ENCODE assay signal across 8 cellular contexts in genomic region chr3:57557088-57557537, GRCh38. TPM values are rescaled to one million over a fixed set of nuclear protein-coding genes. Genes with fewer than 3 reads are reported as not detected.
DNase-seq lines count a peak whose midpoint lies in the region.

No MANE protein-coding gene starts in this region.

- intact Hi-C loops in CD4-positive, alpha-beta memory T cell (cut with micrococcal nuclease): loop anchor here (2.0 kb wide), 2 partner anchors 136 to 200 kb away; partner anchors contain the start of genes DENND6A and SLMAP

- H3K4me1 ChIP-seq in CD4-positive, alpha-beta memory T cell (ENCODE audit: insufficient read depth, low read length): peaks cover 51% of the 10 kb centered on the region
- peaks cover 36% of the 10 kb centered on the region for H3K4me1 ChIP-seq in GM23248 (ENCODE audit: insufficient read depth)
- H3K4me1 ChIP-seq in iPS-18a (ENCODE audit: control insufficient read depth, low read depth, low read length): peaks cover 5% of the 10 kb centered on the region

- 4% methylated on average over 29 of the region's 29 CpGs for WGBS in GM23248 (ENCODE audit: low coverage in 1 of 2, low lambda C conversion rate in 2 of 2, missing lambda C conversion rate in 2 of 2), 2 experiments

- H3K36me3 Mint-ChIP-seq in CD4-positive, alpha-beta memory T cell: peaks cover 12 to 44% of the 10 kb centered on the region in 2 donors
- peaks cover 36% of the 10 kb centered on the region for H3K36me3 Mint-ChIP-seq in activated naive CD8-positive, alpha-beta T cell treated with anti-CD3 and anti-CD28 coated beads for 36 hours

- H3F3A ChIP-seq in GM23248 (ENCODE audit: insufficient read depth): peaks cover 26% of the 10 kb centered on the region

- no peaks in the 10 kb centered on the region for H3K27me3 Mint-ChIP-seq in CD4-positive, alpha-beta memory T cell
- H3K27me3 Mint-ChIP-seq in activated naive CD8-positive, alpha-beta T cell treated with anti-CD3 and anti-CD28 coated beads for 36 hours: no peaks in the 10 kb centered on the region

- peaks cover 61% of the 10 kb centered on the region for H3K79me2 ChIP-seq in GM23248 (ENCODE audit: insufficient read depth)

- DNase-seq in CD4-positive, alpha-beta memory T cell: peak; percentile 32 to 52 (median 40)
- DNase-seq in GM23248 (peak; percentile 79), RKO (ENCODE audit: low spot score) (peak; percentile 72), NCI-H2196 (lab: John Stamatoyannopoulos, UW; ENCODE audit: unreplicated experiment) (no peak), Ammon's horn (ENCODE audit: low spot score) (no peak)
- DNase-seq in activated naive CD8-positive, alpha-beta T cell treated with anti-CD3 and anti-CD28 coated beads for 36 hours: peak; percentile 44
- DNase-seq in stimulated activated CD4-positive, alpha-beta T cell treated with anti-CD3 and anti-CD28 coated beads, Interleukin-15, amount 100 ng/mL, for 24 hours: peak; percentile 54

- peaks cover 0 to 2% (median 0%) of the 10 kb centered on the region in 8 donors for H3K9me3 Mint-ChIP-seq in CD4-positive, alpha-beta memory T cell
- no peaks in the 10 kb centered on the region for H3K9me3 Mint-ChIP-seq in activated naive CD8-positive, alpha-beta T cell treated with anti-CD3 and anti-CD28 coated beads for 36 hours

- H3K27me3 ChIP-seq in CD4-positive, alpha-beta memory T cell (ENCODE audit: insufficient read depth, low read length): no peaks in the 10 kb centered on the region
- H3K27me3 ChIP-seq in GM23248 (replicated peaks; ENCODE audit: insufficient read depth) (no peaks in the 10 kb centered on the region), iPS-18a (ENCODE audit: control insufficient read depth, insufficient read depth, low read length) (no peaks in the 10 kb centered on the region)

- CTCF ChIA-PET in CD4-positive, alpha-beta memory T cell (lab: Charles Lee; ENCODE audit: partially characterized antibody): interaction anchor here (1.1 kb wide), 1 partner anchor 159 kb away, joined by 3 read pairs; no protein-coding TSS in a partner anchor

- peak overlapping the region; percentile 92 to 100 (median 96) for H3K4me3 Mint-ChIP-seq in CD4-positive, alpha-beta memory T cell
- H3K4me3 Mint-ChIP-seq in activated naive CD8-positive, alpha-beta T cell treated with anti-CD3 and anti-CD28 coated beads for 36 hours: peak overlapping the region; percentile 98

- in situ Hi-C loops in GM23248 (cut with MboI): no loop called here

- peak overlapping the region; percentile 100 for H3K4me2 ChIP-seq in GM23248 (ENCODE audit: unreplicated experiment)

- peak overlapping the region; percentile 100 for H2AFZ ChIP-seq in GM23248

- no peaks in the 10 kb centered on the region for H3K9me2 ChIP-seq in GM23248 (ENCODE audit: insufficient read depth)

- H3K4me1 Mint-ChIP-seq in CD4-positive, alpha-beta memory T cell: peaks cover 27 to 60% (median 40%) of the 10 kb centered on the region in 4 donors
- peaks cover 37% of the 10 kb centered on the region for H3K4me1 Mint-ChIP-seq in activated naive CD8-positive, alpha-beta T cell treated with anti-CD3 and anti-CD28 coated beads for 36 hours

- no peaks in the 10 kb centered on the region for H4K20me1 ChIP-seq in GM23248 (ENCODE audit: insufficient read depth)

- H3K27ac Mint-ChIP-seq in CD4-positive, alpha-beta memory T cell: peak overlapping the region; percentile 97 to 100 (median 99)
- peak overlapping the region; percentile 99 for H3K27ac Mint-ChIP-seq in activated naive CD8-positive, alpha-beta T cell treated with anti-CD3 and anti-CD28 coated beads for 36 hours

- H3K9ac ChIP-seq in GM23248: peak overlapping the region; percentile 93
- peak overlapping the region; percentile 58 for H3K9ac ChIP-seq in iPS-18a (ENCODE audit: low read length)

- peak overlapping the region; percentile 89 for H3K27ac ChIP-seq in CD4-positive, alpha-beta memory T cell (ENCODE audit: low read depth, low read length)
- H3K27ac ChIP-seq in GM23248 (peak overlapping the region; percentile 87), iPS-18a (ENCODE audit: low read length) (no peak overlapping the region)

- peak overlapping the region; percentile 85 to 89 for H3K4me3 ChIP-seq in CD4-positive, alpha-beta memory T cell (ENCODE audit: low read length in 2 of 2)
- H3K4me3 ChIP-seq in GM23248: peak overlapping the region; percentile 99
- H3K4me3 ChIP-seq in iPS-18a (ENCODE audit: low read length): peak overlapping the region; percentile 86

- no peaks in the 10 kb centered on the region for H3K9me3 ChIP-seq in CD4-positive, alpha-beta memory T cell (ENCODE audit: control insufficient read depth in 1 of 2, low read length in 2 of 2)
- H3K9me3 ChIP-seq in GM23248 (ENCODE audit: low read depth) (no peaks in the 10 kb centered on the region), iPS-18a (ENCODE audit: control insufficient read depth, low read depth, low read length) (no peaks in the 10 kb centered on the region)

- peaks cover 9% of the 10 kb centered on the region for H3K36me3 ChIP-seq in CD4-positive, alpha-beta memory T cell (ENCODE audit: insufficient read depth, low read length)
- H3K36me3 ChIP-seq in GM23248 (ENCODE audit: low read depth) (peaks cover 15% of the 10 kb centered on the region; the same call in 1 of the 2 replicates), iPS-18a (ENCODE audit: control insufficient read depth, low read depth, low read length) (peaks cover 12% of the 10 kb centered on the region)

- POLR2A ChIA-PET in CD4-positive, alpha-beta memory T cell (lab: Charles Lee; ENCODE audit: partially characterized antibody): interaction anchor here (1.0 to 5.1 kb wide), 14 partner anchors 9 to 1000 kb away, joined by 3 to 169 read pairs (median 10); partner anchors contain the start of genes APPL1, ARF4, CCDC66 and DENND6A

RNA-seq across cellular contexts. Expression of gene PDE12, which starts 1.0 kb away (rescaled TPM):
- total RNA-seq in CD4-positive, alpha-beta memory T cell: 10 to 100 TPM; 23.8 to 24.9 TPM
- 10 to 100 TPM; 12.9 to 19.8 TPM for polyA plus RNA-seq in CD4-positive, alpha-beta memory T cell
- 13.8 and 21.4 TPM in 2 replicates for total RNA-seq in GM23248 (2014; rRNA removed; shearing (Covaris generic))
- polyA plus RNA-seq in GM23248 (2016; fragmentation: Nextera tagmentation; extraction: Ambion mirVana): 14.6 and 15.7 TPM in 2 replicates
- total RNA-seq in activated naive CD8-positive, alpha-beta T cell treated with anti-CD3 and anti-CD28 coated beads for 36 hours: 10 to 100 TPM; 30.8 to 31.0 TPM

RNA-seq across cellular contexts. Expression of gene DNAH12, which starts 13.0 kb away (rescaled TPM):
- under 1 TPM; 0.09 to 0.11 TPM for total RNA-seq in CD4-positive, alpha-beta memory T cell
- not detected for polyA plus RNA-seq in CD4-positive, alpha-beta memory T cell
- 0.54 TPM in 1 of 2 replicates, not detected in the other for total RNA-seq in GM23248 (2014; rRNA removed; shearing (Covaris generic))
- 0.11 TPM in 1 of 2 replicates, not detected in the other for polyA plus RNA-seq in GM23248 (2016; fragmentation: Nextera tagmentation; extraction: Ambion mirVana)
- under 1 TPM in 1 of 2 experiments, not detected in 1; 0.08 TPM for total RNA-seq in activated naive CD8-positive, alpha-beta T cell treated with anti-CD3 and anti-CD28 coated beads for 36 hours

RNA-seq across cellular contexts. Expression of gene ARF4, which starts 40.0 kb away (rescaled TPM):
- total RNA-seq in CD4-positive, alpha-beta memory T cell: 10 to 100 TPM; 55.8 to 58.5 TPM
- polyA plus RNA-seq in CD4-positive, alpha-beta memory T cell: 100 to 1,000 TPM; 125 to 197 TPM
- 346 and 371 TPM in 2 replicates for total RNA-seq in GM23248 (2014; rRNA removed; shearing (Covaris generic))
- 743 and 770 TPM in 2 replicates for polyA plus RNA-seq in GM23248 (2016; fragmentation: Nextera tagmentation; extraction: Ambion mirVana)
- total RNA-seq in activated naive CD8-positive, alpha-beta T cell treated with anti-CD3 and anti-CD28 coated beads for 36 hours: 10 to 100 TPM; 67.4 to 67.8 TPM

Comparison
In these comparisons a context has a peak if more than half of its experiments do, and no peak if none do; other contexts are left out.
1. DNase-seq: peak in CD4-positive, alpha-beta memory T cell (5 of 5), GM23248 (single experiment), RKO (single experiment), activated naive CD8-positive, alpha-beta T cell treated with anti-CD3 and anti-CD28 coated beads for 36 hours (single experiment) and stimulated activated CD4-positive, alpha-beta T cell treated with anti-CD3 and anti-CD28 coated beads, Interleukin-15, amount 100 ng/mL, for 24 hours (single experiment); none in NCI-H2196 (single experiment) and Ammon's horn (single experiment).
2. Peak in every context shown above with its lines, with median percentiles within 50 percentile points of each other: H3K4me3 ChIP-seq.